Comparison of ENCODE assay signal across 19 cellular contexts in the genomic region with DNA sequence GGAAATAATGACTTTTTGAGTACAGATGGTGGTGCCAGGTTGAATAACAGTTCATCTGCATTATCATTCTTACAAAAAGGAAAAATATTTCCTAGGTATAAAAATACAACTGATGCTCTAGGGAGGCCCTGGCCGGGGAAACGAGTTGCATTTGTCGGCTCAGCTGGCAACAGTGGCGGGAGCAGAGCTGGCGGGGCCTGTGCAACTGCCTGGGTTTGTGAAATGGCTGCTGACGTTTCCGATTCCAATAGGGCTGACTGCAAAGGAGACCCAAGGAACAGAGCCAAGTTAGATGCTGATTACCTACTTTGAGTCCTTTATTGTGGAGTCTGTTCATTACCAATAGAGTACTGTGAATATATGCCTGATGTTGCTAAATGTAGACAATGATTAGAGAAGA. TPM values are rescaled to one million over a fixed set of nuclear protein-coding genes. Genes with fewer than 3 reads are reported as not detected.
A peak's percentile ranks its signal among the peaks of the same experiment; 100 is the strongest.
DNase-seq lines count a peak whose midpoint lies in the region; ATAC-seq and TF ChIP-seq lines count a peak whose summit lies in the region.
"Had no signal": no experiment of that assay in that cellular context is flagged by ENCODE, and none has a peak within 500 bp of the region (broad histone marks: within the 10 kb centered on the region; RNA-seq: fewer than 3 reads in every experiment).

No MANE protein-coding gene starts in this region.

- no peak overlapping the region for H3K4me3 ChIP-seq in dorsolateral prefrontal cortex
- H3K4me3 ChIP-seq in testis, result no peak overlapping the region
- no peak overlapping the region for H3K4me3 ChIP-seq in mesendoderm (ENCODE audit: low read length)
- H3K4me3 ChIP-seq: GM23248 had no signal

- H3K4me1 ChIP-seq in testis, result peaks cover 8% of the 10 kb centered on the region
- H3K4me1 ChIP-seq in mesendoderm (ENCODE audit: control insufficient read depth, low read depth, low read length), result no peaks in the 10 kb centered on the region
- H3K4me1 ChIP-seq: Caco-2 had no signal

- CTCF ChIA-PET in WTC11 (lab: Charles Lee), result interaction anchor here (0.6 kb wide), 1 partner anchor 496 kb away, joined by 4 read pairs; no protein-coding TSS in a partner anchor

- no peak overlapping the region for H2BK15ac ChIP-seq in mesendoderm (replicated peaks; ENCODE audit: low read depth)

- H2BK5ac ChIP-seq in mesendoderm (ENCODE audit: low read length), result no peak overlapping the region

- intact Hi-C loops in dorsolateral prefrontal cortex (cut with DNase I), result no loop called here
- intact Hi-C loops in posterior cingulate gyrus (cut with DNase I), result no loop called here
- intact Hi-C loops in testis (cut with DNase I; ENCODE audit: low total_unique reads), result no loop called here

- peaks cover 100% of the 10 kb centered on the region for H3K36me3 Mint-ChIP-seq in activated T-cell treated with anti-CD3 and anti-CD28 coated beads, Interleukin-2, amount 50 U/mL, for 24 hours (ENCODE audit: low read depth)
- peaks cover 67% of the 10 kb centered on the region for H3K36me3 Mint-ChIP-seq in WTC11

- H2AK5ac ChIP-seq in mesendoderm (ENCODE audit: low read length), result no peak overlapping the region

- no peak overlapping the region for H3K18ac ChIP-seq in mesendoderm (ENCODE audit: low read length)

- no peaks in the 10 kb centered on the region for H3K27me3 Mint-ChIP-seq in activated T-cell treated with anti-CD3 and anti-CD28 coated beads, Interleukin-2, amount 50 U/mL, for 24 hours
- H3K27me3 Mint-ChIP-seq in WTC11 (ENCODE audit: low read depth), result no peaks in the 10 kb centered on the region

- no peak overlapping the region for H3K56ac ChIP-seq in mesendoderm (ENCODE audit: low read length)

- H4K8ac ChIP-seq in mesendoderm (ENCODE audit: low read depth, low read length), result no peak overlapping the region

- POLR2A ChIA-PET in WTC11 (lab: Charles Lee), result no interaction called here

- no peak overlapping the region for H3K9ac ChIP-seq in mesendoderm (ENCODE audit: low read length)
- H3K9ac ChIP-seq: GM23248, KMS-11 had no signal

- no peak for TF ChIP-seq CTCF in WTC11 (IDR thresholded peaks at IDR 0.05)
- TF ChIP-seq CTCF in dorsolateral prefrontal cortex (IDR thresholded peaks at IDR 0.05 in 54 of 56, conservative IDR thresholded peaks at IDR 0.05 in 2 of 56; ENCODE audit: low read depth in 1 of 56, partially characterized antibody in 56 of 56), result no peak
- no peak for TF ChIP-seq CTCF in testis (IDR thresholded peaks at IDR 0.05)

- H3K36me3 ChIP-seq in testis (ENCODE audit: low read depth, missing control alignments) (no peaks in the 10 kb centered on the region), mesendoderm (ENCODE audit: control insufficient read depth, insufficient read depth, low read length) (peaks cover 10% of the 10 kb centered on the region)

- H3K27ac Mint-ChIP-seq in activated T-cell treated with anti-CD3 and anti-CD28 coated beads, Interleukin-2, amount 50 U/mL, for 24 hours, result peak overlapping the region; percentile 20
- H3K27ac Mint-ChIP-seq in WTC11, result peak overlapping the region; percentile 92

- no peaks in the 10 kb centered on the region for H3K27me3 ChIP-seq in dorsolateral prefrontal cortex
- H3K27me3 ChIP-seq in testis, result no peaks in the 10 kb centered on the region
- H3K27me3 ChIP-seq in mesendoderm (ENCODE audit: insufficient read depth, low read length, poor library complexity), result no peaks in the 10 kb centered on the region

- no peak overlapping the region for H4K5ac ChIP-seq in mesendoderm (ENCODE audit: low read length)

- TF ChIP-seq POLR2A in testis (IDR thresholded peaks at IDR 0.05), result no peak

- H3K4me3 Mint-ChIP-seq in activated T-cell treated with anti-CD3 and anti-CD28 coated beads, Interleukin-2, amount 50 U/mL, for 24 hours, result no peak overlapping the region
- H3K4me3 Mint-ChIP-seq in WTC11, result no peak overlapping the region

- DNase-seq in activated T-cell treated with anti-CD3 and anti-CD28 coated beads, Interleukin-2, amount 50 U/mL, for 24 hours, result no peak
- DNase-seq in activated T-cell treated with anti-CD3 and anti-CD28 coated beads, Interleukin-2, amount 50 U/mL, for 1 hour, result no peak
- DNase-seq in WTC11 (ENCODE audit: low spot score) (no peak), dorsolateral prefrontal cortex (peak in 6 of 10 donors; percentile 37 to 55 (median 48)), posterior cingulate gyrus (peak in 8 of 10 donors; percentile 20 to 90 (median 58)), GOT3 (lab: John Stamatoyannopoulos, UW) (no peak), testis (no peak), mesendoderm (no peak)
- DNase-seq: Caco-2; GM23248; NCI-H1092; NCI-H2107; NCI-H345; NCI-H526 treated with DMSO at 0.1 percent for 48 hours; NK-92 treated with Interleukin-12 subunit alpha and Interleukin-12 subunit beta, amount 100 ng/mL, for 24 hours; OCI-M1 had no signal

- peak; percentile 53 for ATAC-seq in WTC11
- ATAC-seq: HepG2 had no signal

- no peak overlapping the region for H3K23ac ChIP-seq in mesendoderm (ENCODE audit: low read length)

- peaks cover 18% of the 10 kb centered on the region for H3K4me1 Mint-ChIP-seq in activated T-cell treated with anti-CD3 and anti-CD28 coated beads, Interleukin-2, amount 50 U/mL, for 24 hours (ENCODE audit: low read depth)
- H3K4me1 Mint-ChIP-seq in WTC11, result peaks cover 55% of the 10 kb centered on the region

- H3K4me2 ChIP-seq in mesendoderm (ENCODE audit: low read length), result no peak overlapping the region
- H3K4me2 ChIP-seq: KMS-11 had no signal

- H3K4ac ChIP-seq in mesendoderm (ENCODE audit: low read depth, low read length), result no peak overlapping the region

- H3K79me1 ChIP-seq in mesendoderm (ENCODE audit: low read length), result peaks cover 10% of the 10 kb centered on the region

- H3K27ac ChIP-seq in dorsolateral prefrontal cortex (peak overlapping the region in 40 of 59 donors; percentile 0 to 75 (median 42)), testis (peak overlapping the region in 1 of 2 donors; percentile 26), mesendoderm (ENCODE audit: low read depth, low read length) (no peak overlapping the region)
- H3K27ac ChIP-seq: GM23248, HL-60, KMS-11 had no signal

- H2BK120ac ChIP-seq in mesendoderm (ENCODE audit: low read depth, low read length), result no peak overlapping the region

- no peaks in the 10 kb centered on the region for H3K9me3 ChIP-seq in testis
- H3K9me3 ChIP-seq: Caco-2 had no signal

- no peaks in the 10 kb centered on the region for H3K9me3 Mint-ChIP-seq in activated T-cell treated with anti-CD3 and anti-CD28 coated beads, Interleukin-2, amount 50 U/mL, for 24 hours
- no peaks in the 10 kb centered on the region for H3K9me3 Mint-ChIP-seq in WTC11

- WGBS in testis, 2 donors, result 58 to 69% methylated on average over 7 of the region's 7 CpGs
- WGBS in mesendoderm (ENCODE audit: extremely low coverage, insufficient coverage, low lambda C conversion rate), result no CpG with 5 or more reads among the region's 7 CpGs

- H3K79me2 ChIP-seq in mesendoderm (ENCODE audit: control insufficient read depth, insufficient read depth, low read length), result peaks cover 13% of the 10 kb centered on the region

TF ChIP-seq in WTC11, 78 proteins besides CTCF, POLR2A, EP300 and RAD21 (continues in another document):
- TF ChIP-seq, protein P1, sequence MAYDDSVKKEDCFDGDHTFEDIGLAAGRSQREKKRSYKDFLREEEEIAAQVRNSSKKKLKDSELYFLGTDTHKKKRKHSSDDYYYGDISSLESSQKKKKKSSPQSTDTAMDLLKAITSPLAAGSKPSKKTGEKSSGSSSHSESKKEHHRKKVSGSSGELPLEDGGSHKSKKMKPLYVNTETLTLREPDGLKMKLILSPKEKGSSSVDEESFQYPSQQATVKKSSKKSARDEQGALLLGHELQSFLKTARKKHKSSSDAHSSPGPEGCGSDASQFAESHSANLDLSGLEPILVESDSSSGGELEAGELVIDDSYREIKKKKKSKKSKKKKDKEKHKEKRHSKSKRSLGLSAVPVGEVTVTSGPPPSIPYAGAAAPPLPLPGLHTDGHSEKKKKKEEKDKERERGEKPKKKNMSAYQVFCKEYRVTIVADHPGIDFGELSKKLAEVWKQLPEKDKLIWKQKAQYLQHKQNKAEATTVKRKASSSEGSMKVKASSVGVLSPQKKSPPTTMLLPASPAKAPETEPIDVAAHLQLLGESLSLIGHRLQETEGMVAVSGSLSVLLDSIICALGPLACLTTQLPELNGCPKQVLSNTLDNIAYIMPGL (CRISPR knock-in tag; IDR thresholded peaks at IDR 0.05), result no peak
- TF ChIP-seq, protein P2, sequence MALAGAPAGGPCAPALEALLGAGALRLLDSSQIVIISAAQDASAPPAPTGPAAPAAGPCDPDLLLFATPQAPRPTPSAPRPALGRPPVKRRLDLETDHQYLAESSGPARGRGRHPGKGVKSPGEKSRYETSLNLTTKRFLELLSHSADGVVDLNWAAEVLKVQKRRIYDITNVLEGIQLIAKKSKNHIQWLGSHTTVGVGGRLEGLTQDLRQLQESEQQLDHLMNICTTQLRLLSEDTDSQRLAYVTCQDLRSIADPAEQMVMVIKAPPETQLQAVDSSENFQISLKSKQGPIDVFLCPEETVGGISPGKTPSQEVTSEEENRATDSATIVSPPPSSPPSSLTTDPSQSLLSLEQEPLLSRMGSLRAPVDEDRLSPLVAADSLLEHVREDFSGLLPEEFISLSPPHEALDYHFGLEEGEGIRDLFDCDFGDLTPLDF (CRISPR knock-in tag; IDR thresholded peaks at IDR 0.05), result no peak
- TF ChIP-seq NFYB (CRISPR knock-in tag; conservative IDR thresholded peaks at IDR 0.05; ENCODE audit: low read depth), result no peak
- no peak for TF ChIP-seq ZNF396 (CRISPR knock-in tag; IDR thresholded peaks at IDR 0.05; ENCODE audit: borderline replicate concordance)

RNA-seq across cellular contexts. Expression of a gene that starts 25.7 kb away (rescaled TPM):
- total RNA-seq in WTC11 (2021) (34.9 to 51.3 TPM (median 51.1 TPM) in 3 replicates), dorsolateral prefrontal cortex (10 to 100 TPM in 119 of 120 experiments, 1 to 10 TPM in 1; 9.0 to 26.9 (median 17.8) TPM), testis (10 to 100 TPM in 1 of 2 donors, 1 to 10 TPM in 1; 7.7 to 10.9 TPM)
- polyA plus RNA-seq in testis (ENCODE audit: insufficient read depth, low read depth, low replicate concordance), result 8.2 TPM
- 9.4 TPM for polyA plus RNA-seq in mesendoderm (2013, experiment 1 of 2)
- 10.2 TPM for polyA plus RNA-seq in mesendoderm (2013, experiment 2 of 2)

RNA-seq across cellular contexts. Expression of a gene that starts 27.2 kb away (rescaled TPM):
- 946 to 1,010 TPM (median 968 TPM) in 3 replicates for total RNA-seq in WTC11 (2021)
- 100 to 1,000 TPM; 291 to 450 (median 373) TPM for total RNA-seq in dorsolateral prefrontal cortex
- 100 to 1,000 TPM; 313 to 366 TPM for total RNA-seq in testis
- 246 TPM for polyA plus RNA-seq in testis (ENCODE audit: insufficient read depth, low read depth, low replicate concordance)
- polyA plus RNA-seq in mesendoderm (2013, experiment 1 of 2), result 1,210 TPM
- 1,188 TPM for polyA plus RNA-seq in mesendoderm (2013, experiment 2 of 2)

Comparison
In these comparisons a context has a peak if more than half of its experiments do, and no peak if none do; other contexts are left out.
1. DNase-seq: peak in dorsolateral prefrontal cortex (6 of 10) and posterior cingulate gyrus (8 of 10); none in activated T-cell treated with anti-CD3 and anti-CD28 coated beads, Interleukin-2, amount 50 U/mL, for 24 hours (single experiment), activated T-cell treated with anti-CD3 and anti-CD28 coated beads, Interleukin-2, amount 50 U/mL, for 1 hour (single experiment), WTC11 (single experiment), GOT3 (single experiment), testis (single experiment) and mesendoderm (single experiment).